Comparison of ENCODE assay signal across 20 cellular contexts in genomic region chr2:99634234-99634633, GRCh38.
"Had no signal": no experiment of that assay in that cellular context is flagged by ENCODE, and none has a peak within 500 bp of the region (broad histone marks: within the 10 kb centered on the region; RNA-seq: fewer than 3 reads in every experiment).

No MANE protein-coding gene starts in this region.

- H3K4me3 ChIP-seq: pancreas, thyroid gland, upper lobe of right lung had no signal

- H3K4me1 ChIP-seq: pancreas had no signal

- H3K27me3 ChIP-seq: pancreas, thyroid gland, upper lobe of right lung had no signal

- H3K9me3 ChIP-seq: pancreas, thyroid gland, upper lobe of right lung had no signal

- DNase-seq: activated CD4-positive, alpha-beta T cell treated with anti-CD3 and anti-CD28 coated beads for 1 hour; activated CD4-positive, alpha-beta T cell treated with anti-CD3 and anti-CD28 coated beads, Interleukin-2, amount 50 U/mL, for 1 hour; activated CD8-positive, alpha-beta T cell treated with anti-CD3 and anti-CD28 coated beads, Interleukin-2, amount 10 ng/mL, durations not matched to agents 7 days and 5 days; activated gamma-delta T cell treated with Interleukin-2 at 50 U/mL for 16 hours; effector memory CD8-positive, alpha-beta T cell; foreskin melanocyte; hypothalamus; pancreas; right cardiac atrium; stimulated activated CD4-positive, alpha-beta T cell treated with anti-CD3 and anti-CD28 coated beads, Interleukin-4, amount 100 ng/mL, for 4 hours; stimulated activated naive CD8-positive, alpha-beta T cell treated with anti-CD3 and anti-CD28 coated beads, Interleukin-15, Interleukin-2, amounts not matched to agents 100 U/mL and 50 U/mL, for 24 hours; substantia nigra; thyroid gland; upper lobe of right lung; WERI-Rb-1 had no signal

- FAIRE-seq: astrocyte, colon, endothelial cell of umbilical vein, islet of Langerhans, TTC549 had no signal

- H3K27ac ChIP-seq: pancreas, thyroid gland, upper lobe of right lung, WERI-Rb-1 had no signal

- H3K36me3 ChIP-seq: pancreas, thyroid gland, upper lobe of right lung, WERI-Rb-1 had no signal
